18 cellular contexts compared by ENCODE assay signal in the genomic region with DNA sequence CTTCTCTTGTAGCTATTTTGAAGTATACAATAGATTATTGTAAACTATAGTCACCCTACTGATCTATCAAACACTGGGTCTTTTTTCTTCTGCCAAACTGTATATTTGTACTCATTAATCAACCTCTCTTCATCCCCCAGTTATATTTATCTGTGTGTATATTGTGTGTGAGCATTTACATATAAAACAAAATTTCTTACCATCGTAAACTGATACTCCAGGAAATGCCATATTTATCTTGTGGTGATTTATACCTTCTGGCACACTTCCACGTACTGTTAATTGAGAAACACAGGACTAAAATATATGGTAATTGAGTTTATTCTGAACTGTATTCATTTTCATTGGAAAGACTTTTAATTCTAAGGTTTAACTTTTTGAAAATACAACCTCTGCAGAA. TPM values are rescaled to one million over a fixed set of nuclear protein-coding genes. Genes with fewer than 3 reads are reported as not detected.
DNase-seq lines count a peak whose midpoint lies in the region; ATAC-seq, FAIRE-seq and TF ChIP-seq lines count a peak whose summit lies in the region.
"Had no signal": no experiment of that assay in that cellular context is flagged by ENCODE, and none has a peak within 500 bp of the region (broad histone marks: within the 10 kb centered on the region; RNA-seq: fewer than 3 reads in every experiment).

No MANE protein-coding gene starts in this region.

- H3K79me1 ChIP-seq in mesenchymal stem cell (replicated peaks; ENCODE audit: low read length, poor library complexity, severe bottlenecking) = peaks cover 25% of the 10 kb centered on the region

- H2AFZ ChIP-seq in mesenchymal stem cell (ENCODE audit: low read depth, low read length) = no peak overlapping the region

- H3K4me1 Mint-ChIP-seq in HFFc6 (ENCODE audit: low read depth) = peaks cover 43% of the 10 kb centered on the region
- peaks cover 24% of the 10 kb centered on the region for H3K4me1 Mint-ChIP-seq in activated T-helper 2 cell treated with anti-CD3 and anti-CD28 coated beads, Interferon-gamma antibody, Interleukin-2, Interleukin-4, amounts not matched to agents 10 μg/mL and 5 μg/mL and 100 μg/mL, durations not matched to agents 14 hours and 24 hours and 36 hours (ENCODE audit: low read depth)

- no peak overlapping the region for H2BK5ac ChIP-seq in mesenchymal stem cell (ENCODE audit: low read depth, low read length, poor library complexity, severe bottlenecking)

- FAIRE-seq in bronchial epithelial cell (lab: Jason Lieb, UNC) = no peak
- FAIRE-seq: colon had no signal

- no peak overlapping the region for H3K27ac ChIP-seq in mesenchymal stem cell (ENCODE audit: low read length, poor library complexity, severe bottlenecking)

- H3K27ac Mint-ChIP-seq in HFFc6 = peak overlapping the region; percentile 6
- H3K27ac Mint-ChIP-seq in activated T-helper 2 cell treated with anti-CD3 and anti-CD28 coated beads, Interferon-gamma antibody, Interleukin-2, Interleukin-4, amounts not matched to agents 10 μg/mL and 5 μg/mL and 100 μg/mL, durations not matched to agents 14 hours and 24 hours and 36 hours = no peak overlapping the region
- H3K27ac Mint-ChIP-seq: IgD-negative memory B cell had no signal

- H3K9ac ChIP-seq in mesenchymal stem cell (ENCODE audit: low read length) = no peak overlapping the region

- H3K4me1 ChIP-seq in mesenchymal stem cell (ENCODE audit: control insufficient read depth, insufficient read depth, low read depth, low read length) (no peaks in the 10 kb centered on the region), HAP-1 (peaks cover 21% of the 10 kb centered on the region)

- no peaks in the 10 kb centered on the region for H3K27me3 Mint-ChIP-seq in HFFc6 (ENCODE audit: insufficient read depth)
- no peaks in the 10 kb centered on the region for H3K27me3 Mint-ChIP-seq in activated T-helper 2 cell treated with anti-CD3 and anti-CD28 coated beads, Interferon-gamma antibody, Interleukin-2, Interleukin-4, amounts not matched to agents 10 μg/mL and 5 μg/mL and 100 μg/mL, durations not matched to agents 14 hours and 24 hours and 36 hours (ENCODE audit: low read depth)
- H3K27me3 Mint-ChIP-seq: IgD-negative memory B cell had no signal

- H4K91ac ChIP-seq in mesenchymal stem cell (ENCODE audit: low read length) = no peak overlapping the region

- H3K4me3 Mint-ChIP-seq in HFFc6 = no peak overlapping the region
- H3K4me3 Mint-ChIP-seq in activated T-helper 2 cell treated with anti-CD3 and anti-CD28 coated beads, Interferon-gamma antibody, Interleukin-2, Interleukin-4, amounts not matched to agents 10 μg/mL and 5 μg/mL and 100 μg/mL, durations not matched to agents 14 hours and 24 hours and 36 hours (ENCODE audit: low read depth) = no peak overlapping the region
- H3K4me3 Mint-ChIP-seq: IgD-negative memory B cell had no signal

- no peak for ATAC-seq in left ventricle myocardium superior
- ATAC-seq: left cardiac atrium had no signal

- H3K4me2 ChIP-seq in mesenchymal stem cell (ENCODE audit: low read length, poor library complexity, severe bottlenecking) = no peak overlapping the region

- intact Hi-C loops in left ventricle myocardium superior (cut with micrococcal nuclease) = no loop called here
- intact Hi-C loops in activated T-helper 2 cell treated with anti-CD3 and anti-CD28 coated beads, Interferon-gamma antibody, Interleukin-2, Interleukin-4, amounts not matched to agents 10 μg/mL and 5 μg/mL and 100 μg/mL, durations not matched to agents 14 hours and 24 hours and 36 hours (cut with micrococcal nuclease) = no loop called here

- H3K36me3 ChIP-seq in bronchial epithelial cell (ENCODE audit: control insufficient read depth, insufficient read depth, low read length) = peaks cover 3% of the 10 kb centered on the region
- H3K36me3 ChIP-seq in mesenchymal stem cell (ENCODE audit: control insufficient read depth in 1 of 2, insufficient read depth in 2 of 2, low read depth in 1 of 2, low read length in 2 of 2) = peaks cover 0 to 9% of the 10 kb centered on the region in 2 experiments
- peaks cover 94% of the 10 kb centered on the region for H3K36me3 ChIP-seq in HAP-1 (replicated peaks)

- H3K14ac ChIP-seq in mesenchymal stem cell (ENCODE audit: low read length in 2 of 2) = no peak overlapping the region

- no peak overlapping the region for H3K23ac ChIP-seq in mesenchymal stem cell (ENCODE audit: low read length in 2 of 2)

- peaks cover 18% of the 10 kb centered on the region for H3K36me3 Mint-ChIP-seq in HFFc6 (ENCODE audit: low read depth)
- H3K36me3 Mint-ChIP-seq in activated T-helper 2 cell treated with anti-CD3 and anti-CD28 coated beads, Interferon-gamma antibody, Interleukin-2, Interleukin-4, amounts not matched to agents 10 μg/mL and 5 μg/mL and 100 μg/mL, durations not matched to agents 14 hours and 24 hours and 36 hours (ENCODE audit: low read depth) = peaks cover 35% of the 10 kb centered on the region

- no peaks in the 10 kb centered on the region for H3K9me3 Mint-ChIP-seq in HFFc6
- no peaks in the 10 kb centered on the region for H3K9me3 Mint-ChIP-seq in activated T-helper 2 cell treated with anti-CD3 and anti-CD28 coated beads, Interferon-gamma antibody, Interleukin-2, Interleukin-4, amounts not matched to agents 10 μg/mL and 5 μg/mL and 100 μg/mL, durations not matched to agents 14 hours and 24 hours and 36 hours
- H3K9me3 Mint-ChIP-seq: IgD-negative memory B cell had no signal

- in situ Hi-C loops in HAP-1 (cut with MboI; ENCODE audit: low sequenced_read_pairs) = no loop called here

- no peak overlapping the region for H2BK12ac ChIP-seq in mesenchymal stem cell (ENCODE audit: low read length in 2 of 2)

- WGBS in mesenchymal stem cell = no CpG with 5 or more reads among the region's 2 CpGs

- H3K9me3 ChIP-seq in mesenchymal stem cell (ENCODE audit: control insufficient read depth, low read length) (no peaks in the 10 kb centered on the region), HAP-1 (no peaks in the 10 kb centered on the region)

- H2BK15ac ChIP-seq in mesenchymal stem cell (ENCODE audit: low read depth, poor library complexity, severe bottlenecking) = no peak overlapping the region

- TF ChIP-seq CTCF in HFFc6 (IDR thresholded peaks at IDR 0.05) = no peak
- TF ChIP-seq CTCF in bronchial epithelial cell (IDR thresholded peaks at IDR 0.05; ENCODE audit: insufficient read depth, low read length, severe bottlenecking) = no peak

- DNase-seq in HFFc6 (no peak), NCI-H2029 treated with DMSO at 0.1 percent for 48 hours (lab: John Stamatoyannopoulos, UW) (peak; percentile 81), bronchial epithelial cell (ENCODE audit: low read depth) (peak; percentile 67), mesenchymal stem cell (peak; percentile 29), left ventricle myocardium superior (no peak), HAP-1 (ENCODE audit: low spot score in 2 of 2) (no peak)
- DNase-seq in activated T-helper 2 cell treated with anti-CD3 and anti-CD28 coated beads, Interferon-gamma antibody, Interleukin-2, Interleukin-4, amounts not matched to agents 10 μg/mL and 5 μg/mL and 100 μg/mL, durations not matched to agents 14 hours and 24 hours and 36 hours (ENCODE audit: low spot score) = no peak
- DNase-seq in activated T-cell treated with anti-CD3 and anti-CD28 coated beads, Interleukin-2, amount 50 U/mL, for 48 hours = no peak
- DNase-seq: activated CD4-positive, alpha-beta T cell treated with anti-CD3 and anti-CD28 coated beads, Interleukin-2, amount 50 U/mL, for 1 hour; activated T-cell treated with anti-CD3 and anti-CD28 coated beads, Interleukin-2, amount 50 U/mL, for 1 hour; DND-41; HCEC 1CT; left cardiac atrium; NCI-H1694; Right ventricle myocardium superior; stimulated activated CD4-positive, alpha-beta T cell treated with anti-CD3 and anti-CD28 coated beads, Interleukin-12 subunit alpha, Interleukin-12 subunit beta, amount 100 ng/mL, for 4 hours had no signal

- no peak overlapping the region for H4K8ac ChIP-seq in mesenchymal stem cell (ENCODE audit: low read length)

- no peak overlapping the region for H2AK5ac ChIP-seq in mesenchymal stem cell (ENCODE audit: low read length, severe bottlenecking)

- H3K4me3 ChIP-seq in bronchial epithelial cell (ENCODE audit: low read depth, low read length) = no peak overlapping the region
- no peak overlapping the region for H3K4me3 ChIP-seq in mesenchymal stem cell (ENCODE audit: insufficient read depth in 1 of 2, low read depth in 1 of 2, low read length in 2 of 2)
- H3K4me3 ChIP-seq in HAP-1 = no peak overlapping the region

- no peak overlapping the region for H3K4ac ChIP-seq in mesenchymal stem cell (ENCODE audit: low read depth in 1 of 2, low read length in 2 of 2)

- H3K27me3 ChIP-seq in bronchial epithelial cell (ENCODE audit: control insufficient read depth, insufficient read depth, low read length) (no peaks in the 10 kb centered on the region), mesenchymal stem cell (ENCODE audit: control insufficient read depth in 1 of 2, insufficient read depth in 1 of 2, low read length in 2 of 2) (no peaks in the 10 kb centered on the region), HAP-1 (ENCODE audit: low read depth) (no peaks in the 10 kb centered on the region)

- H2BK120ac ChIP-seq in mesenchymal stem cell (ENCODE audit: low read depth, low read length) = no peak overlapping the region

- H3K18ac ChIP-seq in mesenchymal stem cell (ENCODE audit: low read depth in 1 of 2, low read length in 2 of 2) = no peak overlapping the region

RNA-seq across cellular contexts. Expression of a gene that starts 18.9 kb away (rescaled TPM):
- total RNA-seq in HFFc6 (2021; fragmentation: NEBNext Ultra II Directional; extraction: Animal tissue kit (Norgen Biotek cat#: 25700)) = 100 to 1,000 TPM; 109 to 291 (median 233) TPM
- total RNA-seq in bronchial epithelial cell = 1.2 and 2.4 TPM in 2 replicates
- 18.8 TPM for polyA plus RNA-seq in mesenchymal stem cell (2013, experiment 1 of 2)
- polyA plus RNA-seq in mesenchymal stem cell (2013, experiment 2 of 2) = 18.2 TPM
- 1.3 TPM for total RNA-seq in left ventricle myocardium superior
- 38.0 and 38.7 TPM in 2 replicates for total RNA-seq in activated T-helper 2 cell treated with anti-CD3 and anti-CD28 coated beads, Interferon-gamma antibody, Interleukin-2, Interleukin-4, amounts not matched to agents 10 μg/mL and 5 μg/mL and 100 μg/mL, durations not matched to agents 14 hours and 24 hours and 36 hours
- polyA plus RNA-seq: IgD-negative memory B cell had no signal

Comparison
In these comparisons a context has a peak if more than half of its experiments do, and no peak if none do; other contexts are left out.
1. DNase-seq: peak in NCI-H2029 treated with DMSO at 0.1 percent for 48 hours (single experiment), bronchial epithelial cell (single experiment) and mesenchymal stem cell (single experiment); none in HFFc6 (single experiment), left ventricle myocardium superior (single experiment), HAP-1 (0 of 2), activated T-helper 2 cell treated with anti-CD3 and anti-CD28 coated beads, Interferon-gamma antibody, Interleukin-2, Interleukin-4, amounts not matched to agents 10 μg/mL and 5 μg/mL and 100 μg/mL, durations not matched to agents 14 hours and 24 hours and 36 hours (single experiment) and activated T-cell treated with anti-CD3 and anti-CD28 coated beads, Interleukin-2, amount 50 U/mL, for 48 hours (0 of 2).
2. RNA of a gene that starts 18.9 kb away (total RNA-seq): 109 to 291 TPM in HFFc6 and 38.0 to 38.7 TPM in activated T-helper 2 cell treated with anti-CD3 and anti-CD28 coated beads, Interferon-gamma antibody, Interleukin-2, Interleukin-4, amounts not matched to agents 10 μg/mL and 5 μg/mL and 100 μg/mL, durations not matched to agents 14 hours and 24 hours and 36 hours; 1.2 to 2.4 TPM in bronchial epithelial cell and 1.3 TPM in left ventricle myocardium superior (single experiment); every median in the first group is over 10 times any median in the second.